8 cellular contexts compared by ENCODE assay signal in genomic region chr4:72295966-72296557, GRCh38.
DNase-seq lines count a peak whose midpoint lies in the region; ATAC-seq, FAIRE-seq and TF ChIP-seq lines count a peak whose summit lies in the region.

No MANE protein-coding gene starts in this region.

- peak; percentile 98 for FAIRE-seq in G401.6 (lab: Jason Lieb, UNC)

- no peaks in the 10 kb centered on the region for H3K27me3 ChIP-seq in adrenal gland
- H3K27me3 ChIP-seq in right cardiac atrium (ENCODE audit: control insufficient read depth, insufficient read depth), result no peaks in the 10 kb centered on the region
- no peaks in the 10 kb centered on the region for H3K27me3 ChIP-seq in testis

- H3K36me3 ChIP-seq in adrenal gland (replicated peaks in 1 of 2) (no peaks in the 10 kb centered on the region), testis (ENCODE audit: low read depth, missing control alignments) (no peaks in the 10 kb centered on the region)

- TF ChIP-seq CTCF in adrenal gland (IDR thresholded peaks at IDR 0.05), result peak; percentile 50 to 68 (median 59)
- TF ChIP-seq CTCF in testis (IDR thresholded peaks at IDR 0.05), result peak in 2 of 3 experiments; percentile 26 to 50

- WGBS in adrenal gland, 4 donors, result 21 to 27% (median 23%) methylated on average over 5 of the region's 5 CpGs
- WGBS in right cardiac atrium, result 15% methylated on average over 5 of the region's 5 CpGs
- WGBS in testis, 2 donors, result 32 to 40% methylated on average over 5 of the region's 5 CpGs

- DNase-seq in M059J (ENCODE audit: low read depth) (peak; percentile 44), adrenal gland (no peak), right cardiac atrium (no peak), testis (no peak), activated gamma-delta T cell treated with Interleukin-2 at 50 U/mL for 16 hours (no peak)
- DNase-seq in stimulated activated CD4-positive, alpha-beta T cell treated with anti-CD3 and anti-CD28 coated beads, Interleukin-12 subunit alpha, Interleukin-12 subunit beta, amount 100 ng/mL, for 4 hours, result no peak

- H3K4me3 ChIP-seq in adrenal gland (no peak overlapping the region), right cardiac atrium (ENCODE audit: low read length) (no peak overlapping the region), testis (no peak overlapping the region)

- TF ChIP-seq POLR2A in adrenal gland (IDR thresholded peaks at IDR 0.05) (no peak), testis (IDR thresholded peaks at IDR 0.05) (no peak)

- H3K9me3 ChIP-seq in adrenal gland (replicated peaks in 1 of 3) (no peaks in the 10 kb centered on the region), right cardiac atrium (ENCODE audit: control insufficient read depth, low read length) (no peaks in the 10 kb centered on the region), testis (no peaks in the 10 kb centered on the region)

- ATAC-seq in GM21528 (IDR thresholded peaks at IDR 0.05; ENCODE audit: low FRiP score, unreplicated experiment) (peak; percentile 80), right cardiac atrium (peak; percentile 66 to 80)

- H3K4me1 ChIP-seq in adrenal gland (replicated peaks in 1 of 2), result no peaks in the 10 kb centered on the region
- no peaks in the 10 kb centered on the region for H3K4me1 ChIP-seq in right cardiac atrium (ENCODE audit: control insufficient read depth, insufficient read depth, low read length)
- no peaks in the 10 kb centered on the region for H3K4me1 ChIP-seq in testis

- intact Hi-C loops in adrenal gland (cut with DNase I) (no loop called here), right cardiac atrium (cut with DNase I) (loop anchor here in 1 of 4 donors (10.0 kb wide), 1 partner anchor 169 kb away; no protein-coding TSS in a partner anchor), testis (cut with DNase I; ENCODE audit: low total_unique reads) (no loop called here)

- no peak overlapping the region for H3K27ac ChIP-seq in adrenal gland
- H3K27ac ChIP-seq in right cardiac atrium (ENCODE audit: low read length), result no peak overlapping the region
- no peak overlapping the region for H3K27ac ChIP-seq in testis
